8 cellular contexts compared by ENCODE assay signal in genomic region chr2:113603467-113604084, GRCh38. TPM values are rescaled to one million over a fixed set of nuclear protein-coding genes. Genes with fewer than 3 reads are reported as not detected.
DNase-seq lines count a peak whose midpoint lies in the region; ATAC-seq and TF ChIP-seq lines count a peak whose summit lies in the region.
"Not testable (repeated sequence)": the region's sequence is repeated elsewhere in the genome, so short reads cannot be mapped to it uniquely, and the experiment has no call there.

No MANE protein-coding gene starts in this region.

- H3K4me3 ChIP-seq in RWPE2 (ENCODE audit: severe bottlenecking) (peak overlapping the region; percentile 53), esophagus squamous epithelium (peak overlapping the region; percentile 41 to 66 (median 64))
- H3K4me3 ChIP-seq in mesendoderm (ENCODE audit: low read length) = not testable (repeated sequence)

- H3K79me1 ChIP-seq in mesendoderm (ENCODE audit: low read length) = not testable (repeated sequence)

- not testable (repeated sequence) for H4K8ac ChIP-seq in mesendoderm (ENCODE audit: low read depth, low read length)

- not testable (repeated sequence) for H4K5ac ChIP-seq in mesendoderm (ENCODE audit: low read length)

- not testable (repeated sequence) for H2BK15ac ChIP-seq in mesendoderm (replicated peaks; ENCODE audit: low read depth)

- H3K18ac ChIP-seq in mesendoderm (ENCODE audit: low read length) = not testable (repeated sequence)

- peak; percentile 88 for ATAC-seq in GM19025 (IDR thresholded peaks at IDR 0.05; ENCODE audit: low read depth, unreplicated experiment)
- peak; percentile 95 for ATAC-seq in HG03066 (IDR thresholded peaks at IDR 0.05; ENCODE audit: low read depth, unreplicated experiment)
- peak; percentile 93 for ATAC-seq in RWPE2 (ENCODE audit: low read depth)

- DNase-seq in AG08395 (ENCODE audit: low spot score) = peak; percentile 78
- peak; percentile 82 for DNase-seq in RWPE2 (ENCODE audit: low spot score)
- DNase-seq in activated gamma-delta T cell treated with Interleukin-2 at 50 U/mL for 16 hours = peak; percentile 81
- DNase-seq in esophagus squamous epithelium (lab: John Stamatoyannopoulos, UW) = not testable (repeated sequence)
- peak; percentile 29 for DNase-seq in mesendoderm
- peak; percentile 88 for DNase-seq in stimulated activated CD4-positive, alpha-beta T cell treated with anti-CD3 and anti-CD28 coated beads, Interleukin-1b, Interleukin-23, amount 100 ng/mL, for 48 hours

- H3K23ac ChIP-seq in mesendoderm (ENCODE audit: low read length) = not testable (repeated sequence)

- H3K4ac ChIP-seq in mesendoderm (ENCODE audit: low read depth, low read length) = not testable (repeated sequence)

- TF ChIP-seq CTCF in RWPE2 (IDR thresholded peaks at IDR 0.05; ENCODE audit: poor library complexity, severe bottlenecking); esophagus squamous epithelium (IDR thresholded peaks at IDR 0.05): not testable (repeated sequence)

- peak overlapping the region; percentile 57 for H3K27ac ChIP-seq in RWPE2 (ENCODE audit: poor library complexity, severe bottlenecking)
- peak overlapping the region; percentile 84 to 93 (median 92) for H3K27ac ChIP-seq in esophagus squamous epithelium
- H3K27ac ChIP-seq in mesendoderm (ENCODE audit: low read depth, low read length) = not testable (repeated sequence)

- peak in 3 of 4 donors; percentile 29 to 74 (median 36) for TF ChIP-seq POLR2A in esophagus squamous epithelium (IDR thresholded peaks at IDR 0.05)

- not testable (repeated sequence) for H3K27me3 ChIP-seq in RWPE2 (ENCODE audit: insufficient read depth, poor library complexity, severe bottlenecking); esophagus squamous epithelium; mesendoderm (ENCODE audit: insufficient read depth, low read length, poor library complexity)

- not testable (repeated sequence) for H3K36me3 ChIP-seq in RWPE2 (ENCODE audit: low read depth); esophagus squamous epithelium; mesendoderm (ENCODE audit: control insufficient read depth, insufficient read depth, low read length)

- not testable (repeated sequence) for H3K4me1 ChIP-seq in RWPE2 (ENCODE audit: insufficient read depth, poor library complexity, severe bottlenecking); esophagus squamous epithelium; mesendoderm (ENCODE audit: control insufficient read depth, low read depth, low read length)

- H3K4me2 ChIP-seq in mesendoderm (ENCODE audit: low read length) = not testable (repeated sequence)

- H2AK5ac ChIP-seq in mesendoderm (ENCODE audit: low read length) = not testable (repeated sequence)

- intact Hi-C loops in esophagus squamous epithelium (cut with DNase I) = not testable (repeated sequence)

- not testable (repeated sequence) for H2BK120ac ChIP-seq in mesendoderm (ENCODE audit: low read depth, low read length)

- H3K56ac ChIP-seq in mesendoderm (ENCODE audit: low read length) = not testable (repeated sequence)

- not testable (repeated sequence) for H3K9me3 ChIP-seq in RWPE2 (ENCODE audit: severe bottlenecking); esophagus squamous epithelium

- not testable (repeated sequence) for H2BK5ac ChIP-seq in mesendoderm (ENCODE audit: low read length)

- not testable (repeated sequence) for H3K9ac ChIP-seq in mesendoderm (ENCODE audit: low read length)

- not testable (repeated sequence) for H3K79me2 ChIP-seq in mesendoderm (ENCODE audit: control insufficient read depth, insufficient read depth, low read length)

- 19 to 90% methylated on average over 2 to 8 of the region's 84 CpGs for WGBS in esophagus squamous epithelium, 2 donors
- WGBS in mesendoderm (ENCODE audit: extremely low coverage, insufficient coverage, low lambda C conversion rate) = no CpG with 5 or more reads among the region's 84 CpGs

RNA-seq across cellular contexts. Expression of gene RABL2A, which starts 23.5 kb away (rescaled TPM):
- total RNA-seq in esophagus squamous epithelium = 10 to 100 TPM in 1 of 4 donors, 1 to 10 TPM in 3; 3.1 to 14.7 (median 4.9) TPM
- 3.0 TPM for polyA plus RNA-seq in mesendoderm (2013, experiment 1 of 2)
- 3.0 TPM for polyA plus RNA-seq in mesendoderm (2013, experiment 2 of 2)
